Comparison of ENCODE assay signal across 18 cellular contexts in the genomic region with DNA sequence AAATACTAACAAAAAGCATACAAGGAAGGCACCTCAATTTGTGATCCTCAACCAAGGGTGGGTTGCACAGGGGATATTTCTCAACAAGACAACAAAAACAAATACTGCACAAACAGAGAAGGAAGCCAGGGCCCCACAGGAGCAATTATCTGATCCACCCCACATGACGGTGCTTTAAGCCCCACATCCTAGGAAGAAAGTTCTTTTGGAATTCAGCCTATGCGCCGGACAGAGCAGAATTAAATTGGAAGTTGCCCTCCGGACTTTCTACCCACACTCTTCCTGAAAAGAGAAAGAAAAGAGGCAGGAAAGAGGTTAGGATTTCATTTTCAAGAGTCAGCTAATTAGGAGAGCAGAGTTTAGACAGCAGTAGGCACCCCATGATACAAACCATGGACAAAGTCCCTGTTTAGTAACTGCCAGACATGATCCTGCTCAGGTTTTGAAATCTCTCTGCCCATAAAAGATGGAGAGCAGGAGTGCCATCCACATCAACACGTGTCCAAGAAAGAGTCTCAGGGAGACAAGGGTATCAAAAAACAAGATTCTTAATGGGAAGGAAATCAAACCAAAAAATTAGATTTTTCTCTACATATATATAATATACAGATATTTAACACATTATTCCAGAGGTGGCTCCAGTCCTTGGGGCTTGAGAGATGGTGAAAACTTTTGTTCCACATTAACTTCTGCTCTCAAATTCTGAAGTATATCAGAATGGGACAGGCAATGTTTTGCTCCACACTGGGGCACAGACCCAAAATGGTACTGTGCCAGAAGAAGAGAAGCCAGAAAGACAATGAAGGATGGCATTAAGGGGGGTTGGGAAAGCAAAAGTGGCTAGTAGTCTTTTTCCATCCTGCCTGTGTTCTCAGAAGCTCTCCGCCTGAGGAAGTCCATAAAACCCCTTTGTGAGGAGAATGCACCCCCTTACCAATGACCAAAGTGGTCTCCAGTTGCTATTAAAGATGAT. TPM values are rescaled to one million over a fixed set of nuclear protein-coding genes. Genes with fewer than 3 reads are reported as not detected.
DNase-seq lines count a peak whose midpoint lies in the region; ATAC-seq and TF ChIP-seq lines count a peak whose summit lies in the region.
"Had no signal": no experiment of that assay in that cellular context is flagged by ENCODE, and none has a peak within 500 bp of the region (broad histone marks: within the 10 kb centered on the region; RNA-seq: fewer than 3 reads in every experiment).

No MANE protein-coding gene starts in this region.

- DNase-seq in left ventricle myocardium inferior = no peak
- no peak for DNase-seq in Right ventricle myocardium inferior (ENCODE audit: missing footprints)
- no peak for DNase-seq in colonic mucosa
- DNase-seq in neuronal stem cell (ENCODE audit: low spot score) = no peak
- DNase-seq in cerebellum (ENCODE audit: low spot score) = no peak
- DNase-seq in NCI-H526 treated with DMSO at 0.1 percent for 48 hours (lab: John Stamatoyannopoulos, UW) = no peak
- DNase-seq: activated CD8-positive, alpha-beta T cell treated with anti-CD3 and anti-CD28 coated beads, Interleukin-2, amount 10 ng/mL, durations not matched to agents 7 days and 5 days; activated effector memory CD4-positive, alpha-beta T cell treated with anti-CD3 and anti-CD28 coated beads, Interleukin-2, amount 50 U/mL, for 16 hours; effector CD4-positive, alpha-beta T cell; left colon; MV-4-11; naive B cell; NCI-H2029 treated with DMSO at 0.1 percent for 48 hours; NCI-H526 had no signal

- H3K36me3 ChIP-seq in left ventricle myocardium inferior = peaks cover 52% of the 10 kb centered on the region
- H3K36me3 ChIP-seq in colonic mucosa = peaks cover 16% of the 10 kb centered on the region
- peaks cover 17 to 64% of the 10 kb centered on the region in 2 donors for H3K36me3 ChIP-seq in neuronal stem cell (replicated peaks in 1 of 2; ENCODE audit: control insufficient read depth in 2 of 2, insufficient read depth in 2 of 2, low read length in 2 of 2)
- peaks cover 8% of the 10 kb centered on the region for H3K36me3 ChIP-seq in urinary bladder (ENCODE audit: insufficient read depth)

- TF ChIP-seq CTCF in left ventricle myocardium inferior (IDR thresholded peaks at IDR 0.05; ENCODE audit: borderline replicate concordance) (no peak), colonic mucosa (IDR thresholded peaks at IDR 0.05) (no peak)

- intact Hi-C loops in left ventricle myocardium inferior (cut with micrococcal nuclease) = no loop called here
- intact Hi-C loops in Right ventricle myocardium inferior (cut with DNase I) = no loop called here
- intact Hi-C loops in colonic mucosa (cut with DNase I) = no loop called here

- no peak overlapping the region for H3K18ac ChIP-seq in neuronal stem cell (ENCODE audit: low read length)

- H3K14ac ChIP-seq in neuronal stem cell (ENCODE audit: low read length) = no peak overlapping the region

- no peak overlapping the region for H3K9ac ChIP-seq in colonic mucosa (ENCODE audit: low read depth in 2 of 2, low read length in 2 of 2)
- no peak overlapping the region for H3K9ac ChIP-seq in neuronal stem cell (ENCODE audit: low read depth, low read length, poor library complexity)

- H3K4me3 ChIP-seq in left ventricle myocardium inferior = no peak overlapping the region
- no peak overlapping the region for H3K4me3 ChIP-seq in colonic mucosa
- no peak overlapping the region for H3K4me3 ChIP-seq in neuronal stem cell (ENCODE audit: low read length in 2 of 2)
- no peak overlapping the region for H3K4me3 ChIP-seq in urinary bladder (ENCODE audit: low read depth, low read length)
- H3K4me3 ChIP-seq: skin epidermis had no signal

- no peak overlapping the region for H4K91ac ChIP-seq in neuronal stem cell (ENCODE audit: low read depth, low read length, poor library complexity)

- no peak overlapping the region for H2BK15ac ChIP-seq in neuronal stem cell (ENCODE audit: low read length)

- no peaks in the 10 kb centered on the region for H3K79me1 ChIP-seq in neuronal stem cell (ENCODE audit: low read depth, low read length)

- no peak overlapping the region for H3K4me2 ChIP-seq in neuronal stem cell (ENCODE audit: insufficient read depth, low read length, poor library complexity, severe bottlenecking)

- peaks cover 12% of the 10 kb centered on the region for H3K4me1 ChIP-seq in left ventricle myocardium inferior
- H3K4me1 ChIP-seq in colonic mucosa = no peaks in the 10 kb centered on the region
- peaks cover 0 to 5% of the 10 kb centered on the region in 2 donors for H3K4me1 ChIP-seq in neuronal stem cell (ENCODE audit: control insufficient read depth in 2 of 2, insufficient read depth in 1 of 2, low read depth in 1 of 2, low read length in 2 of 2)
- H3K4me1 ChIP-seq in urinary bladder (ENCODE audit: insufficient read depth) = no peaks in the 10 kb centered on the region

- no peak overlapping the region for H2BK12ac ChIP-seq in neuronal stem cell (ENCODE audit: low read length)

- H3K27ac ChIP-seq in left ventricle myocardium inferior (replicated peaks) (peak overlapping the region; percentile 46), colonic mucosa (peak overlapping the region; percentile 18), neuronal stem cell (replicated peaks; ENCODE audit: low read length) (peak overlapping the region; percentile 67), urinary bladder (ENCODE audit: low read depth) (peak overlapping the region; percentile 28)

- no CpG with 5 or more reads among the region's 6 CpGs for WGBS in neuronal stem cell (ENCODE audit: extremely low coverage in 2 of 2, insufficient read length in 2 of 2, insufficient replicate concordance in 1 of 2), 2 donors
- WGBS in urinary bladder = 56% methylated on average over 6 of the region's 6 CpGs

- no peak overlapping the region for H2BK120ac ChIP-seq in neuronal stem cell (ENCODE audit: low read depth, low read length)

- ATAC-seq in Right ventricle myocardium inferior (no peak), GM19324 (IDR thresholded peaks at IDR 0.05; ENCODE audit: low FRiP score, unreplicated experiment) (no peak)
- ATAC-seq: activated CD8-positive, alpha-beta T cell treated with anti-CD3 and anti-CD28 coated beads, Interleukin-2, amount 10 ng/mL, durations not matched to agents 7 days and 5 days; left colon; Panc1 had no signal

- no peak overlapping the region for H3K23ac ChIP-seq in neuronal stem cell (ENCODE audit: low read depth, low read length, poor library complexity)

- H3K9me3 ChIP-seq in left ventricle myocardium inferior (replicated peaks) (no peaks in the 10 kb centered on the region), colonic mucosa (no peaks in the 10 kb centered on the region), neuronal stem cell (replicated peaks in 1 of 2; ENCODE audit: control insufficient read depth in 2 of 2, insufficient read depth in 1 of 2, low read depth in 1 of 2, low read length in 2 of 2) (no peaks in the 10 kb centered on the region)

- no peak overlapping the region for H4K8ac ChIP-seq in neuronal stem cell (ENCODE audit: low read depth, low read length)

- H3K4ac ChIP-seq in neuronal stem cell (ENCODE audit: low read length) = no peak overlapping the region

- no peak overlapping the region for H2AFZ ChIP-seq in neuronal stem cell (ENCODE audit: low read length)

- H3K27me3 ChIP-seq in left ventricle myocardium inferior (ENCODE audit: low read depth) = no peaks in the 10 kb centered on the region
- H3K27me3 ChIP-seq in colonic mucosa = no peaks in the 10 kb centered on the region
- H3K27me3 ChIP-seq in neuronal stem cell (ENCODE audit: control insufficient read depth in 3 of 3, insufficient read depth in 3 of 3, low read depth in 1 of 3, low read length in 3 of 3) = no peaks in the 10 kb centered on the region

- H2AK5ac ChIP-seq in neuronal stem cell (ENCODE audit: low read depth, low read length) = no peak overlapping the region

- no peak overlapping the region for H2BK5ac ChIP-seq in neuronal stem cell (ENCODE audit: low read length)

RNA-seq across cellular contexts. Expression of a gene that starts 40.4 kb away (rescaled TPM):
- total RNA-seq in left ventricle myocardium inferior (30.0 TPM), Right ventricle myocardium inferior (38.5 TPM), colonic mucosa (10 to 100 TPM; 57.1 to 64.7 TPM), urinary bladder (45.2 TPM), cerebellum (31.1 TPM)
- 13.6 TPM for polyA plus RNA-seq in neuronal stem cell (2013, experiment 1 of 2)
- polyA plus RNA-seq in neuronal stem cell (2013, experiment 2 of 2) = 13.8 TPM
- polyA plus RNA-seq in urinary bladder = 23.3 TPM
